9 cellular contexts compared by ENCODE assay signal in the genomic region with DNA sequence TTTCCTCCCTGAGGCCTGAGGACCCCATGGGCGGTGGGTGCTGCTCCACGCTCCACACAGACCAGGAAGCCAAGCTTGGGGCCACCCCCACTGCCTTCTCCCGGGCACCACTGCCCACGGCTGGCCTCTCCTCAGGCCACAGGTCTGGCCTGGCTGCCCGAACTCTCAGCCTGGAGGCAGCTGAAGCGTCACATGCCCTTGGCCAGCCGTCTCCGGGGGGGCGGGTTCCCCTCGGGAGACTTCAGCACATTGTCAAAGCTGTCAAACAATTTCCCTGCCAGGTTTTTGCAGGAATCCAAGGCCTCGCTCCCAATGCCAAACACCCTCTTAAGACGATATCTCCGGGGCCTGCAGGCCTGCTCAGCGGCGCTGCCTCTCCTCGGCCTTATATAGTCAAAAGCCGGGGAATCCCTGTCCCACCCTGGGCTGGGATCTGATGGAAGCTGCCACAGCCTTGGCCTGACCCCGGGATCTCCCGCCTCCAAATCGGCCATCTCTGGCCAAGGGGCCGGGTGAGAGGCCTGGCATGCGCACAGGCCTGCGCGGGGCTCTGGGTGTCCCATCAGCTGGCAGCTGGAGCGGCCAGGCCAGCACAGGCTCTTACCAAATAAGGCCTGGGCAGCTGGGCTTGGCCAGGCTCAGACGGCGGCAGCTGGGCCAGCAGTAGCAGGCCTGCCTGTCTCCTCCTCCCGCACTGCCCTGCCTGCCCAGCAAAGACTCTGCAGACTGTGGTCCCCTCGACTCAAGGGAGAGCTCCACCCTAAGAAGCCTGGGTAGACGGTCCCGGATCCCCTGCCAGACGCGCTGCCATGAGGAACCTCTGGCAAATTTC. TPM values are rescaled to one million over a fixed set of nuclear protein-coding genes. Genes with fewer than 3 reads are reported as not detected.
DNase-seq lines count a peak whose midpoint lies in the region; ATAC-seq and TF ChIP-seq lines count a peak whose summit lies in the region.
"Had no signal": no experiment of that assay in that cellular context is flagged by ENCODE, and none has a peak within 500 bp of the region (broad histone marks: within the 10 kb centered on the region; RNA-seq: fewer than 3 reads in every experiment).

No MANE protein-coding gene starts in this region.

- H3K4me3 ChIP-seq in WERI-Rb-1 (ENCODE audit: low read depth, low read length) (no peak overlapping the region), right atrium auricular region (no peak overlapping the region), psoas muscle (peak overlapping the region; percentile 36), PC-9 (no peak overlapping the region)

- H3K79me2 ChIP-seq in PC-9 (ENCODE audit: low read depth), result no peaks in the 10 kb centered on the region

- no TSS peak for BruUV-seq in PC-9 (replicated peaks; lab: Mats Ljungman, UMichigan)

- DNase-seq in EH (ENCODE audit: low read depth) (peak; percentile 43), WERI-Rb-1 (peak; percentile 59), right atrium auricular region (ENCODE audit: low spot score) (peak; percentile 88), psoas muscle (peak; percentile 84 to 93), GM10266 (ENCODE audit: extremely low spot score) (no peak), PC-9 (no peak)
- DNase-seq: activated B cell treated with CpG ODN at 0.5 μM for 24 hours had no signal

- H3K9me3 ChIP-seq in WERI-Rb-1 (ENCODE audit: severe bottlenecking) (peaks cover 1% of the 10 kb centered on the region), right atrium auricular region (peaks cover 0 to 2% of the 10 kb centered on the region in 2 donors), psoas muscle (no peaks in the 10 kb centered on the region), PC-9 (ENCODE audit: insufficient read depth, low read depth) (no peaks in the 10 kb centered on the region)

- no peaks in the 10 kb centered on the region for H3K27me3 ChIP-seq in WERI-Rb-1 (ENCODE audit: insufficient read depth, low read depth, severe bottlenecking)
- H3K27me3 ChIP-seq in right atrium auricular region, result no peaks in the 10 kb centered on the region
- no peaks in the 10 kb centered on the region for H3K27me3 ChIP-seq in psoas muscle (ENCODE audit: insufficient read depth in 3 of 3, low read length in 2 of 3)
- H3K27me3 ChIP-seq in PC-9 (ENCODE audit: insufficient read depth, low read depth), result peaks cover 17% of the 10 kb centered on the region

- no peak overlapping the region for H2AFZ ChIP-seq in PC-9

- no peak overlapping the region for H3K4me2 ChIP-seq in PC-9

- H4K20me1 ChIP-seq in PC-9 (ENCODE audit: insufficient read depth), result no peaks in the 10 kb centered on the region

- WGBS in psoas muscle, 3 donors, result 12 to 15% (median 15%) methylated on average over 30 to 33 of the region's 33 CpGs

- ATAC-seq in psoas muscle, result peak; percentile 71 to 81 (median 76)
- no peak for ATAC-seq in GM18870 (IDR thresholded peaks at IDR 0.05; ENCODE audit: unreplicated experiment)
- ATAC-seq in GM21576 (IDR thresholded peaks at IDR 0.05; ENCODE audit: unreplicated experiment), result no peak

- POLR2A ChIA-PET in PC-9 (lab: Charles Lee; ENCODE audit: unreplicated experiment), result no interaction called here

- peaks cover 19% of the 10 kb centered on the region; the same call in 1 of the 2 replicates for H3F3A ChIP-seq in PC-9 (ENCODE audit: insufficient read depth, low read depth)

- H3K36me3 ChIP-seq in WERI-Rb-1 (no peaks in the 10 kb centered on the region), right atrium auricular region (no peaks in the 10 kb centered on the region), psoas muscle (ENCODE audit: insufficient read depth in 1 of 2, low read depth in 1 of 2) (no peaks in the 10 kb centered on the region), PC-9 (ENCODE audit: low read depth) (no peaks in the 10 kb centered on the region)

- intact Hi-C loops in psoas muscle (cut with DNase I) (no loop called here), PC-9 (cut with micrococcal nuclease; ENCODE audit: unreplicated experiment) (no loop called here)

- no peak overlapping the region for H3K27ac ChIP-seq in WERI-Rb-1
- peak overlapping the region; percentile 91 to 92 for H3K27ac ChIP-seq in right atrium auricular region
- peak overlapping the region; percentile 98 for H3K27ac ChIP-seq in psoas muscle
- no peak overlapping the region for H3K27ac ChIP-seq in PC-9

- peaks cover 0 to 70% of the 10 kb centered on the region in 2 donors for H3K4me1 ChIP-seq in right atrium auricular region
- H3K4me1 ChIP-seq in psoas muscle, result peaks cover 56% of the 10 kb centered on the region
- H3K4me1 ChIP-seq in PC-9 (replicated peaks; ENCODE audit: insufficient read depth), result peaks cover 18% of the 10 kb centered on the region

- CTCF ChIA-PET in PC-9 (lab: Charles Lee), result no interaction called here

- H3K9me2 ChIP-seq in PC-9 (ENCODE audit: insufficient read depth), result no peaks in the 10 kb centered on the region

- no peak for TF ChIP-seq CTCF in WERI-Rb-1 (IDR thresholded peaks at IDR 0.05; ENCODE audit: low read depth, low read length)
- TF ChIP-seq CTCF in right atrium auricular region (IDR thresholded peaks at IDR 0.05), result no peak
- TF ChIP-seq CTCF in psoas muscle (IDR thresholded peaks at IDR 0.05), result no peak
- TF ChIP-seq CTCF in GM10266 (IDR thresholded peaks at IDR 0.05; ENCODE audit: control insufficient read depth, insufficient read depth, low read depth, missing control alignments), result no peak
- no peak for TF ChIP-seq CTCF in PC-9 (conservative IDR thresholded peaks at IDR 0.05)

RNA-seq across cellular contexts. Expression of gene RBM38, which starts 49.7 kb away (rescaled TPM):
- total RNA-seq in right atrium auricular region (100 to 1,000 TPM; 127 to 151 TPM), psoas muscle (100 to 1,000 TPM in 2 of 4 donors, 10 to 100 TPM in 2; 73.2 to 202 (median 93.0) TPM), PC-9 (2021) (19.3 and 25.6 TPM in 2 replicates)
- polyA plus RNA-seq in psoas muscle, result 100 to 1,000 TPM; 135 to 308 (median 144) TPM

Comparison
In these comparisons a context has a peak if more than half of its experiments do, and no peak if none do; other contexts are left out.
1. DNase-seq: peak in EH (single experiment), WERI-Rb-1 (single experiment), right atrium auricular region (single experiment) and psoas muscle (2 of 2); none in GM10266 (single experiment) and PC-9 (0 of 2).
2. H3K27ac ChIP-seq: peak in right atrium auricular region (2 of 2) and psoas muscle (single experiment); none in WERI-Rb-1 (single experiment) and PC-9 (single experiment).
3. ATAC-seq: peak in psoas muscle (4 of 4); none in GM18870 (single experiment) and GM21576 (single experiment).